ENCODE assay signal across 21 cellular contexts in the genomic region with DNA sequence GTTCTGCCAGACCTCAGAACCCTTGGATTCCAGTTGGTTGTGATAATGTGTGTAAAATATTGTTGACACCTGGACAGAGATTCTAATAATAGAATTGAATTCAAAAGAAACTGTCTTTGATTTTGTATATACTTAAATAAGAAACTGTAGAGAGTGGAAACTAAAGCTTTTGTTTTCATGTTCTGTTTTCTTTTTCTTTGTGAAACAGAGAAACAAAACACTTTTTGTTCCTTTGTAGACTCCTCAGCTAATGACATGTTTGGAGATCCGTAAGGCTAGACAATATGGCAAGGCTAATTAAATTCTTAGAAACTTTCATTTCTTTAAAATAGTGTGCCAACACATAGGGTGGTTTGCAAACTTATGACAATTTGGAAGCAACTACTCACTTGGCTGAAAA.
A peak's percentile ranks its signal among the peaks of the same experiment; 100 is the strongest.
DNase-seq lines count a peak whose midpoint lies in the region; TF ChIP-seq lines count a peak whose summit lies in the region.
"Had no signal": no experiment of that assay in that cellular context is flagged by ENCODE, and none has a peak within 500 bp of the region (broad histone marks: within the 10 kb centered on the region; RNA-seq: fewer than 3 reads in every experiment).

No MANE protein-coding gene starts in this region.

- no peak overlapping the region for H2BK15ac ChIP-seq in mesendoderm (replicated peaks; ENCODE audit: low read depth)

- no peak overlapping the region for H3K18ac ChIP-seq in mesendoderm (ENCODE audit: low read length)

- H4K8ac ChIP-seq in mesendoderm (ENCODE audit: low read depth, low read length), result no peak overlapping the region

- H3K4me2 ChIP-seq in BLaER1 treated with 17β-estradiol and CSF1 and Interleukin-3, amounts not matched to agents 10 nM and 100 nM, result peak overlapping the region in 6 of 11 experiments; percentile 62 to 79 (median 71); a peak in 11 of 22 replicates
- H3K4me2 ChIP-seq in KMS-11 (peak overlapping the region; percentile 41), mesendoderm (ENCODE audit: low read length) (no peak overlapping the region)
- H3K4me2 ChIP-seq: A549 had no signal

- no CpG with 5 or more reads among the region's 1 CpG for WGBS in mesendoderm (ENCODE audit: extremely low coverage, insufficient coverage, low lambda C conversion rate)

- no peaks in the 10 kb centered on the region for H3K79me1 ChIP-seq in mesendoderm (ENCODE audit: low read length)

- no peak overlapping the region for H4K5ac ChIP-seq in mesendoderm (ENCODE audit: low read length)

- peak overlapping the region in 1 of 11 experiments; percentile 39; a peak in 1 of 22 replicates for H3K27ac ChIP-seq in BLaER1 treated with 17β-estradiol and CSF1 and Interleukin-3, amounts not matched to agents 10 nM and 100 nM
- H3K27ac ChIP-seq in KMS-11 (peak overlapping the region; percentile 50; the same call in 1 of the 2 replicates), VCaP (peak overlapping the region; percentile 71), mesendoderm (ENCODE audit: low read depth, low read length) (no peak overlapping the region)
- H3K27ac ChIP-seq: A549, C4-2B had no signal

- peaks cover 0 to 8% (median 0%) of the 10 kb centered on the region in 11 experiments; a peak in 4 of 22 replicates for H3K36me3 ChIP-seq in BLaER1 treated with 17β-estradiol and CSF1 and Interleukin-3, amounts not matched to agents 10 nM and 100 nM
- no peaks in the 10 kb centered on the region for H3K36me3 ChIP-seq in KMS-11 (ENCODE audit: insufficient read depth)
- H3K36me3 ChIP-seq in mesendoderm (ENCODE audit: control insufficient read depth, insufficient read depth, low read length), result no peaks in the 10 kb centered on the region
- H3K36me3 ChIP-seq: BE2C, HAP-1 had no signal

- H2AFZ ChIP-seq in KMS-11 (ENCODE audit: low read depth), result no peak overlapping the region

- peaks cover 15 to 42% (median 37%) of the 10 kb centered on the region in 11 experiments for H3K9me3 ChIP-seq in BLaER1 treated with 17β-estradiol and CSF1 and Interleukin-3, amounts not matched to agents 10 nM and 100 nM (replicated peaks in 1 of 11)
- H3K9me3 ChIP-seq: A549, BE2C, HAP-1 had no signal

- H2BK5ac ChIP-seq in mesendoderm (ENCODE audit: low read length), result no peak overlapping the region

- H3K23ac ChIP-seq in mesendoderm (ENCODE audit: low read length), result no peak overlapping the region

- DNase-seq in KBM-7 (no peak), cerebellar nuclear complex (lab: John Stamatoyannopoulos, UW) (no peak), mesendoderm (no peak)
- DNase-seq: 8988T; ACHN; AML-193; BE2C; CD4-positive, CD25-positive, alpha-beta regulatory T cell; CD8-positive, alpha-beta memory T cell; DMS 273 treated with DMSO at 0.1 percent for 48 hours; DMS79; EL; GDM1; GOT3 had no signal

- TF ChIP-seq CTCF in KMS-11 (conservative IDR thresholded peaks at IDR 0.05; ENCODE audit: low read depth, low read length) (no peak), VCaP (conservative IDR thresholded peaks at IDR 0.05) (no peak)

- no peak overlapping the region for H2AK5ac ChIP-seq in mesendoderm (ENCODE audit: low read length)

- H3K9ac ChIP-seq in BLaER1 treated with 17β-estradiol and CSF1 and Interleukin-3, amounts not matched to agents 10 nM and 100 nM, result no peak overlapping the region
- H3K9ac ChIP-seq in KMS-11 (no peak overlapping the region), mesendoderm (ENCODE audit: low read length) (no peak overlapping the region)

- H3K4me3 ChIP-seq in BLaER1 treated with 17β-estradiol and CSF1 and Interleukin-3, amounts not matched to agents 10 nM and 100 nM, result no peak overlapping the region
- H3K4me3 ChIP-seq in KMS-11 (IDR thresholded peaks at IDR 0.05; ENCODE audit: insufficient read depth, low read depth, low read length) (no peak overlapping the region), mesendoderm (ENCODE audit: low read length) (no peak overlapping the region)
- H3K4me3 ChIP-seq: A549, GM12878, HAP-1 had no signal

- H4K20me1 ChIP-seq in BLaER1 treated with 17β-estradiol and CSF1 and Interleukin-3, amounts not matched to agents 10 nM and 100 nM, result no peaks in the 10 kb centered on the region
- H4K20me1 ChIP-seq in KMS-11 (ENCODE audit: insufficient read depth), result no peaks in the 10 kb centered on the region

- H2BK120ac ChIP-seq in mesendoderm (ENCODE audit: low read depth, low read length), result no peak overlapping the region

- peaks cover 7 to 75% (median 42%) of the 10 kb centered on the region in 10 experiments for H3K4me1 ChIP-seq in BLaER1 treated with 17β-estradiol and CSF1 and Interleukin-3, amounts not matched to agents 10 nM and 100 nM
- H3K4me1 ChIP-seq in KMS-11 (ENCODE audit: low read depth, poor library complexity, severe bottlenecking) (peaks cover 30% of the 10 kb centered on the region), mesendoderm (ENCODE audit: control insufficient read depth, low read depth, low read length) (no peaks in the 10 kb centered on the region)
- H3K4me1 ChIP-seq: BE2C had no signal

- no peaks in the 10 kb centered on the region for H3K27me3 ChIP-seq in BLaER1 treated with 17β-estradiol and CSF1 and Interleukin-3, amounts not matched to agents 10 nM and 100 nM
- H3K27me3 ChIP-seq in KMS-11 (ENCODE audit: insufficient read depth, low read depth), result no peaks in the 10 kb centered on the region
- H3K27me3 ChIP-seq in mesendoderm (ENCODE audit: insufficient read depth, low read length, poor library complexity), result no peaks in the 10 kb centered on the region
- H3K27me3 ChIP-seq: BE2C had no signal

- H3K4ac ChIP-seq in mesendoderm (ENCODE audit: low read depth, low read length), result no peak overlapping the region

- in situ Hi-C loops in KBM-7 (cut with MboI; ENCODE audit: low pct_unique_long_range_greater_than_20kb, low sequenced_read_pairs), result no loop called here

- H3K79me2 ChIP-seq in KMS-11 (ENCODE audit: insufficient read depth, low read depth) (no peaks in the 10 kb centered on the region), mesendoderm (ENCODE audit: control insufficient read depth, insufficient read depth, low read length) (no peaks in the 10 kb centered on the region)

- H3K56ac ChIP-seq in mesendoderm (ENCODE audit: low read length), result no peak overlapping the region
